36 cellular contexts compared by ENCODE assay signal in the genomic region with DNA sequence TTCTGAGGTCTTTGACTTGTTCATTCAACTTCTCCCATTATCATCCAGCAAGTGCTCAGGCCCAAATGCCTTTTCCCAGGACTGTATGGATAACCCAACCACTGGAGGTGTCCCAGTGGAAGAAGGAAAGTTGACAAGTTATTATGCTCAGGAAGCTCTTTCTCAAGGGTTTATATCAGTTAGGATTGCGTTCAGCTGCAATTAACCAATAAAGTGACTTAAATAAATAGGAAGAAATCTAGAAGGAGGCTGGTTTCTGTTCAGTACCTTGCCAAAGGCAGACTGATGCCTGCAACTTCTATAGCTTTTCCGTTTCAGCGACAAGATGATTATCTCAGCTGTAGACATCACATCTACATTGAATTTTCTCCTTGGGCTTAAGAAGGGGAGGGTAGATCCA.
"Had no signal": no experiment of that assay in that cellular context is flagged by ENCODE, and none has a peak within 500 bp of the region (broad histone marks: within the 10 kb centered on the region; RNA-seq: fewer than 3 reads in every experiment).

No MANE protein-coding gene starts in this region.

- DNase-seq: activated CD4-positive, alpha-beta memory T cell treated with anti-CD3 and anti-CD28 coated beads for 36 hours; activated CD4-positive, alpha-beta T cell treated with anti-CD3 and anti-CD28 coated beads for 36 hours; activated CD4-positive, alpha-beta T cell treated with anti-CD3 and anti-CD28 coated beads, Interleukin-2, amount 10 ng/mL, durations not matched to agents 24 days and 14 days; activated CD4-positive, CD25-positive, alpha-beta regulatory T cell; activated CD4-positive, CD25-positive, alpha-beta regulatory T cell treated with anti-CD3 and anti-CD28 coated beads, Interleukin-2, amount 50 U/mL, for 72 hours; activated CD8-positive, alpha-beta memory T cell treated with anti-CD3 and anti-CD28 coated beads, Interleukin-2, amount 10 ng/mL, durations not matched to agents 7 days and 5 days; activated CD8-positive, alpha-beta memory T cell treated with anti-CD3 and anti-CD28 coated beads, Interleukin-2, amount 50 U/mL, for 4 hours; activated CD8-positive, alpha-beta T cell treated with anti-CD3 and anti-CD28 coated beads, Interleukin-2, amount 10 ng/mL, durations not matched to agents 7 days and 5 days; activated effector memory CD4-positive, alpha-beta T cell treated with anti-CD3 and anti-CD28 coated beads, Interleukin-2, amount 50 U/mL, for 16 hours; activated naive CD4-positive, alpha-beta T cell; activated naive CD4-positive, alpha-beta T cell treated with anti-CD3 and anti-CD28 coated beads, Interleukin-2, amount 10 ng/mL, durations not matched to agents 7 days and 5 days; activated naive CD8-positive, alpha-beta T cell treated with anti-CD3 and anti-CD28 coated beads, Interleukin-2, amount 10 ng/mL, durations not matched to agents 7 days and 5 days; activated T-cell treated with anti-CD3 and anti-CD28 coated beads, Interleukin-2, amount 50 U/mL, for 1 hour; activated T-cell treated with anti-CD3 and anti-CD28 coated beads, Interleukin-2, amount 50 U/mL, for 48 hours; central memory CD4-positive, alpha-beta T cell; cerebellar nuclear complex; dorsolateral prefrontal cortex; effector memory CD4-positive, alpha-beta T cell; endodermal cell; erythroblast; foreskin keratinocyte; gastrocnemius medialis; T-helper 1 cell; T-helper 17 cell; T1000 had no signal

- H3K27ac ChIP-seq: ascending aorta, breast epithelium, cardiac muscle cell, coronary artery, dorsolateral prefrontal cortex, esophagus muscularis mucosa, foreskin keratinocyte, gastrocnemius medialis had no signal

- H3K27me3 Mint-ChIP-seq: brain; dendritic cell treated with granulocyte-macrophage colony-stimulating factor and Interleukin-4, amounts not matched to agents 40 ng/mL and 50 ng/mL, for 4 days had no signal

- H3K4me3 ChIP-seq: ascending aorta, breast epithelium, cardiac muscle cell, coronary artery, dorsolateral prefrontal cortex, esophagus muscularis mucosa, gastrocnemius medialis had no signal

- H3K4me1 ChIP-seq: ascending aorta, breast epithelium had no signal

- H3K36me3 ChIP-seq: ascending aorta, breast epithelium, cardiac muscle cell, esophagus muscularis mucosa, gastrocnemius medialis had no signal

- H3K27ac Mint-ChIP-seq: activated CD4-positive, alpha-beta memory T cell treated with anti-CD3 and anti-CD28 coated beads for 36 hours; activated CD4-positive, alpha-beta T cell treated with anti-CD3 and anti-CD28 coated beads for 36 hours; activated CD4-positive, alpha-beta T cell treated with anti-CD3 and anti-CD28 coated beads, Interleukin-2, amount 10 ng/mL, durations not matched to agents 24 days and 14 days; activated CD8-positive, alpha-beta memory T cell treated with anti-CD3 and anti-CD28 coated beads, Interleukin-2, amount 10 ng/mL, durations not matched to agents 7 days and 5 days; activated CD8-positive, alpha-beta T cell treated with anti-CD3 and anti-CD28 coated beads, Interleukin-2, amount 10 ng/mL, durations not matched to agents 7 days and 5 days; activated naive CD4-positive, alpha-beta T cell treated with anti-CD3 and anti-CD28 coated beads, Interleukin-2, amount 10 ng/mL, durations not matched to agents 7 days and 5 days; activated naive CD4-positive, alpha-beta T cell treated with anti-CD3 and anti-CD28 coated beads, Interleukin-2, amount 50 U/mL, for 72 hours; activated naive CD8-positive, alpha-beta T cell treated with anti-CD3 and anti-CD28 coated beads, Interleukin-2, amount 10 ng/mL, durations not matched to agents 7 days and 5 days; activated T-helper 1 cell treated with anti-CD3 and anti-CD28 coated beads, Interleukin-12 subunit alpha, Interleukin-12 subunit beta, Interleukin-2, Interleukin-4 antibody, amounts not matched to agents 30 ng/mL and 10 ng/mL and 1 ng/mL, durations not matched to agents 14 hours and 24 hours and 36 hours; activated T-helper 2 cell treated with anti-CD3 and anti-CD28 coated beads, Interferon-gamma antibody, Interleukin-2, Interleukin-4, amounts not matched to agents 10 μg/mL and 5 μg/mL and 100 μg/mL, durations not matched to agents 14 hours and 24 hours and 36 hours; brain; dendritic cell treated with granulocyte-macrophage colony-stimulating factor and Interleukin-4, amounts not matched to agents 40 ng/mL and 50 ng/mL, for 4 days; endodermal cell; T-helper 2 cell treated with Interferon-gamma antibody and Interleukin-4, amounts not matched to agents 5 μg/mL and 100 μg/mL, for 36 hours had no signal

- H3K4me3 Mint-ChIP-seq: activated CD4-positive, alpha-beta memory T cell treated with anti-CD3 and anti-CD28 coated beads for 36 hours; activated CD4-positive, alpha-beta T cell treated with anti-CD3 and anti-CD28 coated beads for 36 hours; activated CD4-positive, alpha-beta T cell treated with anti-CD3 and anti-CD28 coated beads, Interleukin-2, amount 10 ng/mL, durations not matched to agents 24 days and 14 days; activated CD8-positive, alpha-beta memory T cell treated with anti-CD3 and anti-CD28 coated beads, Interleukin-2, amount 10 ng/mL, durations not matched to agents 7 days and 5 days; activated CD8-positive, alpha-beta T cell treated with anti-CD3 and anti-CD28 coated beads, Interleukin-2, amount 10 ng/mL, durations not matched to agents 7 days and 5 days; activated naive CD4-positive, alpha-beta T cell treated with anti-CD3 and anti-CD28 coated beads, Interleukin-2, amount 10 ng/mL, durations not matched to agents 7 days and 5 days; activated naive CD8-positive, alpha-beta T cell treated with anti-CD3 and anti-CD28 coated beads, Interleukin-2, amount 10 ng/mL, durations not matched to agents 7 days and 5 days; activated T-helper 1 cell treated with anti-CD3 and anti-CD28 coated beads, Interleukin-12 subunit alpha, Interleukin-12 subunit beta, Interleukin-2, Interleukin-4 antibody, amounts not matched to agents 30 ng/mL and 10 ng/mL and 1 ng/mL, durations not matched to agents 14 hours and 24 hours and 36 hours; dendritic cell treated with granulocyte-macrophage colony-stimulating factor and Interleukin-4, amounts not matched to agents 40 ng/mL and 50 ng/mL, for 4 days; endodermal cell; T-helper 17 cell; T-helper 2 cell treated with Interferon-gamma antibody and Interleukin-4, amounts not matched to agents 5 μg/mL and 100 μg/mL, for 36 hours had no signal

- H3K9me3 ChIP-seq: ascending aorta, breast epithelium, esophagus muscularis mucosa, gastrocnemius medialis had no signal

- H3K4me1 Mint-ChIP-seq: activated CD8-positive, alpha-beta memory T cell treated with anti-CD3 and anti-CD28 coated beads, Interleukin-2, amount 10 ng/mL, durations not matched to agents 7 days and 5 days; activated naive CD4-positive, alpha-beta T cell treated with anti-CD3 and anti-CD28 coated beads, Interleukin-2, amount 10 ng/mL, durations not matched to agents 7 days and 5 days; activated naive CD8-positive, alpha-beta T cell treated with anti-CD3 and anti-CD28 coated beads, Interleukin-2, amount 10 ng/mL, durations not matched to agents 7 days and 5 days had no signal

- H3K9me3 Mint-ChIP-seq: activated CD4-positive, alpha-beta memory T cell treated with anti-CD3 and anti-CD28 coated beads for 36 hours; activated naive CD4-positive, alpha-beta T cell treated with anti-CD3 and anti-CD28 coated beads, Interleukin-2, amount 10 ng/mL, durations not matched to agents 7 days and 5 days; activated naive CD4-positive, alpha-beta T cell treated with anti-CD3 and anti-CD28 coated beads, Interleukin-2, amount 50 U/mL, for 72 hours; activated naive CD8-positive, alpha-beta T cell treated with anti-CD3 and anti-CD28 coated beads, Interleukin-2, amount 10 ng/mL, durations not matched to agents 7 days and 5 days; activated T-helper 1 cell treated with anti-CD3 and anti-CD28 coated beads, Interleukin-12 subunit alpha, Interleukin-12 subunit beta, Interleukin-2, Interleukin-4 antibody, amounts not matched to agents 30 ng/mL and 10 ng/mL and 1 ng/mL, durations not matched to agents 14 hours and 24 hours and 36 hours; activated T-helper 2 cell treated with anti-CD3 and anti-CD28 coated beads, Interferon-gamma antibody, Interleukin-2, Interleukin-4, amounts not matched to agents 10 μg/mL and 5 μg/mL and 100 μg/mL, durations not matched to agents 14 hours and 24 hours and 36 hours; dendritic cell treated with granulocyte-macrophage colony-stimulating factor and Interleukin-4, amounts not matched to agents 40 ng/mL and 50 ng/mL, for 4 days; endodermal cell; T-helper 2 cell treated with Interferon-gamma antibody and Interleukin-4, amounts not matched to agents 5 μg/mL and 100 μg/mL, for 36 hours had no signal

- H3K36me3 Mint-ChIP-seq: activated CD4-positive, alpha-beta memory T cell treated with anti-CD3 and anti-CD28 coated beads for 36 hours; activated CD8-positive, alpha-beta memory T cell treated with anti-CD3 and anti-CD28 coated beads, Interleukin-2, amount 10 ng/mL, durations not matched to agents 7 days and 5 days; activated naive CD4-positive, alpha-beta T cell treated with anti-CD3 and anti-CD28 coated beads, Interleukin-2, amount 10 ng/mL, durations not matched to agents 7 days and 5 days; activated naive CD4-positive, alpha-beta T cell treated with anti-CD3 and anti-CD28 coated beads, Interleukin-2, amount 50 U/mL, for 72 hours; activated naive CD8-positive, alpha-beta T cell treated with anti-CD3 and anti-CD28 coated beads, Interleukin-2, amount 10 ng/mL, durations not matched to agents 7 days and 5 days; brain had no signal

- H3K27me3 ChIP-seq: ascending aorta, breast epithelium, cardiac muscle cell, dorsolateral prefrontal cortex, esophagus muscularis mucosa, foreskin keratinocyte, gastrocnemius medialis had no signal
